In genomic region chr10:11164806-11165590, GRCh38 we compare ENCODE assay signal across 8 cellular contexts.
A peak's percentile ranks its signal among the peaks of the same experiment; 100 is the strongest.
DNase-seq lines count a peak whose midpoint lies in the region; ATAC-seq and TF ChIP-seq lines count a peak whose summit lies in the region.

No MANE protein-coding gene starts in this region.

- no peaks in the 10 kb centered on the region for H3K9me3 ChIP-seq in muscle layer of duodenum (ENCODE audit: control insufficient read depth in 1 of 2, low read length in 2 of 2)

- peaks cover 13% of the 10 kb centered on the region for H3K36me3 Mint-ChIP-seq in stimulated activated naive CD8-positive, alpha-beta T cell treated with anti-CD3 and anti-CD28 coated beads, Interleukin-15, Interleukin-2, amounts not matched to agents 100 ng/mL and 50 ng/mL, for 24 hours (ENCODE audit: low read depth)

- peaks cover 6 to 11% of the 10 kb centered on the region in 2 donors for H3K36me3 ChIP-seq in muscle layer of duodenum (ENCODE audit: control insufficient read depth in 1 of 2, insufficient read depth in 2 of 2, low read length in 2 of 2)

- no peaks in the 10 kb centered on the region for H3K27me3 ChIP-seq in muscle layer of duodenum (ENCODE audit: low read depth, low read length)

- DNase-seq in C1 segment of cervical spinal cord (lab: John Stamatoyannopoulos, UW): peak in 12 of 14 donors; percentile 48 to 83 (median 73)
- DNase-seq in NCI-H2227 (lab: John Stamatoyannopoulos, UW; ENCODE audit: unreplicated experiment): peak; percentile 42
- DNase-seq in activated T-cell treated with anti-CD3 and anti-CD28 coated beads for 24 hours (ENCODE audit: low read depth): peak; percentile 63
- DNase-seq in epithelial cell of proximal tubule (ENCODE audit: low read depth): peak; percentile 26

- H3K4me3 ChIP-seq in epithelial cell of proximal tubule (ENCODE audit: low read depth, low read length) (peak overlapping the region; percentile 49), muscle layer of duodenum (ENCODE audit: low read depth in 1 of 2, low read length in 2 of 2) (peak overlapping the region; percentile 64 to 80)

- H3K9me3 Mint-ChIP-seq in stimulated activated naive CD8-positive, alpha-beta T cell treated with anti-CD3 and anti-CD28 coated beads, Interleukin-15, Interleukin-2, amounts not matched to agents 100 ng/mL and 50 ng/mL, for 24 hours: peaks cover 4% of the 10 kb centered on the region

- no peak for TF ChIP-seq CTCF in epithelial cell of proximal tubule (conservative IDR thresholded peaks at IDR 0.05; ENCODE audit: low read depth, low read length)

- ATAC-seq in GM21717 (IDR thresholded peaks at IDR 0.05; ENCODE audit: unreplicated experiment) (peak; percentile 25), HG02623 (IDR thresholded peaks at IDR 0.05; ENCODE audit: unreplicated experiment) (no peak)

- H3K27me3 Mint-ChIP-seq in stimulated activated naive CD8-positive, alpha-beta T cell treated with anti-CD3 and anti-CD28 coated beads, Interleukin-15, Interleukin-2, amounts not matched to agents 100 ng/mL and 50 ng/mL, for 24 hours: no peaks in the 10 kb centered on the region

- peaks cover 14 to 38% of the 10 kb centered on the region in 2 donors for H3K4me1 ChIP-seq in muscle layer of duodenum (ENCODE audit: control insufficient read depth in 1 of 2, insufficient read depth in 2 of 2, low read length in 2 of 2)

- H3K4me3 Mint-ChIP-seq in stimulated activated naive CD8-positive, alpha-beta T cell treated with anti-CD3 and anti-CD28 coated beads, Interleukin-15, Interleukin-2, amounts not matched to agents 100 ng/mL and 50 ng/mL, for 24 hours: no peak overlapping the region

- H3K4me1 Mint-ChIP-seq in stimulated activated naive CD8-positive, alpha-beta T cell treated with anti-CD3 and anti-CD28 coated beads, Interleukin-15, Interleukin-2, amounts not matched to agents 100 ng/mL and 50 ng/mL, for 24 hours (ENCODE audit: low read depth): peaks cover 53% of the 10 kb centered on the region

- peak overlapping the region; percentile 84 for H3K27ac ChIP-seq in muscle layer of duodenum (ENCODE audit: low read length)

- peak overlapping the region; percentile 97 for H3K27ac Mint-ChIP-seq in stimulated activated naive CD8-positive, alpha-beta T cell treated with anti-CD3 and anti-CD28 coated beads, Interleukin-15, Interleukin-2, amounts not matched to agents 100 ng/mL and 50 ng/mL, for 24 hours
